2 cellular contexts compared by ENCODE assay signal in the genomic region with DNA sequence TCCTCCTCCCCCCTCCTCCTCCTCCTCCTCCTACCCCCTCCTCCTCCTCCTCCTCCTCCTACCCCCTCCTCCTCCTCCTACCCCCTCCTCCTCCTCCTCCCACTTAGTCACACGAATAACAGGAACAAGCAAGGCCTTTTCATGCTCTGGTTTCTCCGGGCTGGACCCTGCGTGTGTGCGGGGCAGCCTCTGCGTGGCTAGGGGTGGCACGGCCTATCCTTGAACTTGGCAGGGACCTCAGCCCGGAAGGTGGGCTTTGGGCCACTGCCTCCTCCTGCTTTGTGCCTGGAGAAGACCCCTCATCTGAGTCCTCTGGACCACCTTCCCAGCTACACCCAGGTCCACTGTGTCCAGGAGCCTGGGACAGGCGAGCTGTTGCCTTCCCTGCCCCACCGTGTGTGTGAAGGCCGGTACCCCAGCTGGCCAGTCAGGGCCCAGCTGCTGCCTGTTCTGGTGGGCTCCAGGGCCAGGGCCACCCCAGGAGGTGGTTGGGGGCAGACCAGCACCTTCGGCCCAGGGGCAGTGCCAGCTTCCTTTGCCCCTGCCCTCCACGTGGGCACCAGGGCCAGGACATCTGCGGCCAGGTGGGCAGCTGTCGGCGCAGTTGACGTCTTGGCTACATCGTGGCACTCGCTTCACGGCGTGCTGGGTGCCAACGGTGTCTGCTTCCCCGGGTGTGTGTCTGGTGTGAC.
A peak's percentile ranks its signal among the peaks of the same experiment; 100 is the strongest.
TF ChIP-seq lines count a peak whose summit lies in the region.

No MANE protein-coding gene starts in this region.

TF ChIP-seq in IMR-90, 13 proteins besides CTCF, POLR2A, EP300 and RAD21 (continued from another document):
- no peak for TF ChIP-seq CHD1 (IDR thresholded peaks at IDR 0.05; ENCODE audit: low read depth, low read length)
- TF ChIP-seq CEBPB (IDR thresholded peaks at IDR 0.05; ENCODE audit: low read depth, low read length) = no peak
- TF ChIP-seq RFX5 (IDR thresholded peaks at IDR 0.05; ENCODE audit: low read depth, low read length) = no peak
- TF ChIP-seq FOS (IDR thresholded peaks at IDR 0.05; ENCODE audit: low read depth, low read length) = no peak
- TF ChIP-seq ELK1 (IDR thresholded peaks at IDR 0.05; ENCODE audit: borderline replicate concordance, low read depth, low read length) = no peak
- TF ChIP-seq MAFK (IDR thresholded peaks at IDR 0.05; ENCODE audit: low read depth, low read length) = no peak
- no peak for TF ChIP-seq SMC3 (IDR thresholded peaks at IDR 0.05; ENCODE audit: low read depth, low read length)
- 0 out of 2 replicates have a peak, but pooled peaks have one; percentile 1 for TF ChIP-seq MAZ (IDR thresholded peaks at IDR 0.05; ENCODE audit: borderline replicate concordance, low read depth, low read length)
TF ChIP-seq in IMR-90: peak in this region for 1.

TF ChIP-seq in neural cell, 6 proteins besides CTCF, POLR2A, EP300 and RAD21 (continued from another document):
- TF ChIP-seq TAF1 (IDR thresholded peaks at IDR 0.05; ENCODE audit: low read depth) (no peak), REST (IDR thresholded peaks at IDR 0.05; ENCODE audit: borderline replicate concordance) (no peak), EZH2 (IDR thresholded peaks at IDR 0.05; ENCODE audit: borderline replicate concordance, insufficient read depth, low read length, poor library complexity, severe bottlenecking) (no peak), MXI1 (conservative IDR thresholded peaks at IDR 0.05; ENCODE audit: poor library complexity, severe bottlenecking) (no peak), SMC3 (conservative IDR thresholded peaks at IDR 0.05; ENCODE audit: poor library complexity) (no peak)
